In genomic region chr1:9110669-9111356, GRCh38 we compare ENCODE assay signal across 7 cellular contexts. TPM values are rescaled to one million over a fixed set of nuclear protein-coding genes. Genes with fewer than 3 reads are reported as not detected.
DNase-seq lines count a peak whose midpoint lies in the region; ATAC-seq and TF ChIP-seq lines count a peak whose summit lies in the region.

No MANE protein-coding gene starts in this region.

- DNase-seq in NCI-H1092 treated with DMSO at 0.1 percent for 48 hours (lab: John Stamatoyannopoulos, UW) (peak; percentile 69), T-helper 22 cell (ENCODE audit: low read depth) (peak; percentile 47), amygdala (lab: John Stamatoyannopoulos, UW) (peak in 55 of 56 donors; percentile 16 to 92 (median 63)), right atrium auricular region (ENCODE audit: low spot score) (peak; percentile 93), retinal pigment epithelial cell (ENCODE audit: low read depth) (no peak)

- H3K36me3 ChIP-seq in right atrium auricular region: peaks cover 4% of the 10 kb centered on the region

- ATAC-seq in HG03432 (IDR thresholded peaks at IDR 0.05; ENCODE audit: unreplicated experiment): no peak

- TF ChIP-seq CTCF in GM12874 (IDR thresholded peaks at IDR 0.05; ENCODE audit: insufficient read depth, low read depth, low read length): peak; percentile 87
- TF ChIP-seq CTCF in right atrium auricular region (IDR thresholded peaks at IDR 0.05): peak; percentile 84 to 94
- TF ChIP-seq CTCF in retinal pigment epithelial cell (conservative IDR thresholded peaks at IDR 0.05; ENCODE audit: low read depth, low read length): peak; percentile 94

- H3K27me3 ChIP-seq in right atrium auricular region: no peaks in the 10 kb centered on the region

- H3K27ac ChIP-seq in right atrium auricular region: no peak overlapping the region

- H3K4me3 ChIP-seq in right atrium auricular region (no peak overlapping the region), retinal pigment epithelial cell (ENCODE audit: low read length) (no peak overlapping the region)

- no peaks in the 10 kb centered on the region for H3K9me3 ChIP-seq in right atrium auricular region

- peaks cover 0 to 8% of the 10 kb centered on the region in 2 donors for H3K4me1 ChIP-seq in right atrium auricular region

RNA-seq across cellular contexts. Expression of gene GPR157, which starts 18.1 kb away (rescaled TPM):
- 10 to 100 TPM; 10.3 to 13.0 TPM for total RNA-seq in right atrium auricular region

RNA-seq across cellular contexts. Expression of gene SLC2A5, which starts 41.4 kb away (rescaled TPM):
- total RNA-seq in right atrium auricular region: under 1 TPM; 0.26 to 0.94 TPM
